In the genomic region with DNA sequence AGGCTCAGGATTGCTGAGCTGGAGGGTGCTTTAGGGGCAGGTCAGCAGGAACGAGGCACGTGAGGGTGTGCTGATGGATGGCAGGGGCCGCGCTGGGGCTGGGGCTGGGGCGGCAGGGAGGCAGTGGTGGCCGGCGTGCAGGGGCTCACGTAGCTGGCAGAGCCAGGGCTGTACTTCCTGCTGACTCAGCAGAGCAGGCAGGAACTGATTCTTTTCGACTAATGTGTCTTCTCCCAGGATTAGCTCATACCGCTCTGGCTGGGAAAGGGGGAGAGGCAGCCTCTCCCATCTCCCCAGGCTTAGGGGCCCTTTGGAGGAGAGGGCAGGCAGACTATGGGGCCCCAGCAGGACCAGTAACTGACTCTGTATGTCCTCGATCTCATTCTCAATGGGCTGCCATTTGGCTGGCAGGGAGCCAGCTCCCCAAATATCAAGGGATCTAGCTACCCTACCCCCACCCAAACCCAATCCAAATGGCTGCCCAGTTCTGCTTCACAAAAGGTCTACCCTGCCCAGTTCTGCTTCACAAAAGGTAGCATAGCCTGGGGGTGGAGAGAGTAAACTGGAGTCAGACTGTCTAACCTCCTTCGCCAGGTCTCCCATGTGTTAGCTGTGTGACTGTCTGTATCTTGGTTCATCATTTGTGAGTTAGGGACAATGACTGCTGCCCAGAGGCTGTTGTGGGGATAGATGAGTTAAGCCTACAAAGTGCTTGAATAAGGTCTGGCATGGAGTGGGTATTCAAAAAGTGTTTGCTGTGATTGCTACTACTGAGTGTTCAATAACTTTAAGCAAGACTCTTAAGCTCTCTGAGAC, we compare ENCODE assay signal across 1 cellular context.
TF ChIP-seq lines count a peak whose summit lies in the region.

No MANE protein-coding gene starts in this region.

TF ChIP-seq in K562, 482 proteins besides CTCF, POLR2A, EP300 and RAD21 (continued from another document):
- TF ChIP-seq, protein P1, sequence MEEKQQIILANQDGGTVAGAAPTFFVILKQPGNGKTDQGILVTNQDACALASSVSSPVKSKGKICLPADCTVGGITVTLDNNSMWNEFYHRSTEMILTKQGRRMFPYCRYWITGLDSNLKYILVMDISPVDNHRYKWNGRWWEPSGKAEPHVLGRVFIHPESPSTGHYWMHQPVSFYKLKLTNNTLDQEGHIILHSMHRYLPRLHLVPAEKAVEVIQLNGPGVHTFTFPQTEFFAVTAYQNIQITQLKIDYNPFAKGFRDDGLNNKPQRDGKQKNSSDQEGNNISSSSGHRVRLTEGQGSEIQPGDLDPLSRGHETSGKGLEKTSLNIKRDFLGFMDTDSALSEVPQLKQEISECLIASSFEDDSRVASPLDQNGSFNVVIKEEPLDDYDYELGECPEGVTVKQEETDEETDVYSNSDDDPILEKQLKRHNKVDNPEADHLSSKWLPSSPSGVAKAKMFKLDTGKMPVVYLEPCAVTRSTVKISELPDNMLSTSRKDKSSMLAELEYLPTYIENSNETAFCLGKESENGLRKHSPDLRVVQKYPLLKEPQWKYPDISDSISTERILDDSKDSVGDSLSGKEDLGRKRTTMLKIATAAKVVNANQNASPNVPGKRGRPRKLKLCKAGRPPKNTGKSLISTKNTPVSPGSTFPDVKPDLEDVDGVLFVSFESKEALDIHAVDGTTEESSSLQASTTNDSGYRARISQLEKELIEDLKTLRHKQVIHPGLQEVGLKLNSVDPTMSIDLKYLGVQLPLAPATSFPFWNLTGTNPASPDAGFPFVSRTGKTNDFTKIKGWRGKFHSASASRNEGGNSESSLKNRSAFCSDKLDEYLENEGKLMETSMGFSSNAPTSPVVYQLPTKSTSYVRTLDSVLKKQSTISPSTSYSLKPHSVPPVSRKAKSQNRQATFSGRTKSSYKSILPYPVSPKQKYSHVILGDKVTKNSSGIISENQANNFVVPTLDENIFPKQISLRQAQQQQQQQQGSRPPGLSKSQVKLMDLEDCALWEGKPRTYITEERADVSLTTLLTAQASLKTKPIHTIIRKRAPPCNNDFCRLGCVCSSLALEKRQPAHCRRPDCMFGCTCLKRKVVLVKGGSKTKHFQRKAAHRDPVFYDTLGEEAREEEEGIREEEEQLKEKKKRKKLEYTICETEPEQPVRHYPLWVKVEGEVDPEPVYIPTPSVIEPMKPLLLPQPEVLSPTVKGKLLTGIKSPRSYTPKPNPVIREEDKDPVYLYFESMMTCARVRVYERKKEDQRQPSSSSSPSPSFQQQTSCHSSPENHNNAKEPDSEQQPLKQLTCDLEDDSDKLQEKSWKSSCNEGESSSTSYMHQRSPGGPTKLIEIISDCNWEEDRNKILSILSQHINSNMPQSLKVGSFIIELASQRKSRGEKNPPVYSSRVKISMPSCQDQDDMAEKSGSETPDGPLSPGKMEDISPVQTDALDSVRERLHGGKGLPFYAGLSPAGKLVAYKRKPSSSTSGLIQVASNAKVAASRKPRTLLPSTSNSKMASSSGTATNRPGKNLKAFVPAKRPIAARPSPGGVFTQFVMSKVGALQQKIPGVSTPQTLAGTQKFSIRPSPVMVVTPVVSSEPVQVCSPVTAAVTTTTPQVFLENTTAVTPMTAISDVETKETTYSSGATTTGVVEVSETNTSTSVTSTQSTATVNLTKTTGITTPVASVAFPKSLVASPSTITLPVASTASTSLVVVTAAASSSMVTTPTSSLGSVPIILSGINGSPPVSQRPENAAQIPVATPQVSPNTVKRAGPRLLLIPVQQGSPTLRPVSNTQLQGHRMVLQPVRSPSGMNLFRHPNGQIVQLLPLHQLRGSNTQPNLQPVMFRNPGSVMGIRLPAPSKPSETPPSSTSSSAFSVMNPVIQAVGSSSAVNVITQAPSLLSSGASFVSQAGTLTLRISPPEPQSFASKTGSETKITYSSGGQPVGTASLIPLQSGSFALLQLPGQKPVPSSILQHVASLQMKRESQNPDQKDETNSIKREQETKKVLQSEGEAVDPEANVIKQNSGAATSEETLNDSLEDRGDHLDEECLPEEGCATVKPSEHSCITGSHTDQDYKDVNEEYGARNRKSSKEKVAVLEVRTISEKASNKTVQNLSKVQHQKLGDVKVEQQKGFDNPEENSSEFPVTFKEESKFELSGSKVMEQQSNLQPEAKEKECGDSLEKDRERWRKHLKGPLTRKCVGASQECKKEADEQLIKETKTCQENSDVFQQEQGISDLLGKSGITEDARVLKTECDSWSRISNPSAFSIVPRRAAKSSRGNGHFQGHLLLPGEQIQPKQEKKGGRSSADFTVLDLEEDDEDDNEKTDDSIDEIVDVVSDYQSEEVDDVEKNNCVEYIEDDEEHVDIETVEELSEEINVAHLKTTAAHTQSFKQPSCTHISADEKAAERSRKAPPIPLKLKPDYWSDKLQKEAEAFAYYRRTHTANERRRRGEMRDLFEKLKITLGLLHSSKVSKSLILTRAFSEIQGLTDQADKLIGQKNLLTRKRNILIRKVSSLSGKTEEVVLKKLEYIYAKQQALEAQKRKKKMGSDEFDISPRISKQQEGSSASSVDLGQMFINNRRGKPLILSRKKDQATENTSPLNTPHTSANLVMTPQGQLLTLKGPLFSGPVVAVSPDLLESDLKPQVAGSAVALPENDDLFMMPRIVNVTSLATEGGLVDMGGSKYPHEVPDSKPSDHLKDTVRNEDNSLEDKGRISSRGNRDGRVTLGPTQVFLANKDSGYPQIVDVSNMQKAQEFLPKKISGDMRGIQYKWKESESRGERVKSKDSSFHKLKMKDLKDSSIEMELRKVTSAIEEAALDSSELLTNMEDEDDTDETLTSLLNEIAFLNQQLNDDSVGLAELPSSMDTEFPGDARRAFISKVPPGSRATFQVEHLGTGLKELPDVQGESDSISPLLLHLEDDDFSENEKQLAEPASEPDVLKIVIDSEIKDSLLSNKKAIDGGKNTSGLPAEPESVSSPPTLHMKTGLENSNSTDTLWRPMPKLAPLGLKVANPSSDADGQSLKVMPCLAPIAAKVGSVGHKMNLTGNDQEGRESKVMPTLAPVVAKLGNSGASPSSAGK (IDR thresholded peaks at IDR 0.05), result peak; percentile 46; the same call in 1 of the 2 replicates
- peak; percentile 29 for TF ChIP-seq HMGN3 (IDR thresholded peaks at IDR 0.05; ENCODE audit: borderline replicate concordance, extremely low read depth, insufficient read length, low read depth, low read length)
- TF ChIP-seq, protein P2, sequence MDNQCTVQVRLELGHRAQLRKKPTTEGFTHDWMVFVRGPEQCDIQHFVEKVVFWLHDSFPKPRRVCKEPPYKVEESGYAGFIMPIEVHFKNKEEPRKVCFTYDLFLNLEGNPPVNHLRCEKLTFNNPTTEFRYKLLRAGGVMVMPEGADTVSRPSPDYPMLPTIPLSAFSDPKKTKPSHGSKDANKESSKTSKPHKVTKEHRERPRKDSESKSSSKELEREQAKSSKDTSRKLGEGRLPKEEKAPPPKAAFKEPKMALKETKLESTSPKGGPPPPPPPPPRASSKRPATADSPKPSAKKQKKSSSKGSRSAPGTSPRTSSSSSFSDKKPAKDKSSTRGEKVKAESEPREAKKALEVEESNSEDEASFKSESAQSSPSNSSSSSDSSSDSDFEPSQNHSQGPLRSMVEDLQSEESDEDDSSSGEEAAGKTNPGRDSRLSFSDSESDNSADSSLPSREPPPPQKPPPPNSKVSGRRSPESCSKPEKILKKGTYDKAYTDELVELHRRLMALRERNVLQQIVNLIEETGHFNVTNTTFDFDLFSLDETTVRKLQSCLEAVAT (IDR thresholded peaks at IDR 0.05), result no peak
- TF ChIP-seq MTA3 (IDR thresholded peaks at IDR 0.05; ENCODE audit: borderline replicate concordance), result 0 out of 2 replicates have a peak, but pooled peaks have one; percentile 19
- TF ChIP-seq C11orf30 (IDR thresholded peaks at IDR 0.05; ENCODE audit: low read depth), result peak; percentile 99
- peak; percentile 57 for TF ChIP-seq NFIX (CRISPR knock-in tag; IDR thresholded peaks at IDR 0.05; ENCODE audit: low read depth)
- no peak for TF ChIP-seq MCM2 (IDR thresholded peaks at IDR 0.05; ENCODE audit: low read depth)
- TF ChIP-seq NFE2 (IDR thresholded peaks at IDR 0.05; ENCODE audit: low read depth), result peak; percentile 52
- TF ChIP-seq MAFK (IDR thresholded peaks at IDR 0.05; ENCODE audit: low read length), result peak; percentile 99
- TF ChIP-seq ZNF316 (IDR thresholded peaks at IDR 0.05), result peak; percentile 99
- TF ChIP-seq CTBP1 (IDR thresholded peaks at IDR 0.05; ENCODE audit: borderline replicate concordance), result 0 out of 2 replicates have a peak, but pooled peaks have one; percentile 13
- 0 out of 2 replicates have a peak, but pooled peaks have one; percentile 12 for TF ChIP-seq FOSL1 (tag; conservative IDR thresholded peaks at IDR 0.05)
- no peak for TF ChIP-seq CHD2 (IDR thresholded peaks at IDR 0.05; ENCODE audit: low read depth, low read length)
- 0 out of 2 replicates have a peak, but pooled peaks have one; percentile 12 for TF ChIP-seq TAF7 (tag; IDR thresholded peaks at IDR 0.05)
- peak; percentile 97 for TF ChIP-seq MAFG (tag; conservative IDR thresholded peaks at IDR 0.05)
- TF ChIP-seq ZNF165 (CRISPR knock-in tag; IDR thresholded peaks at IDR 0.05; ENCODE audit: borderline replicate concordance), result no peak
- TF ChIP-seq MAFF (IDR thresholded peaks at IDR 0.05; ENCODE audit: low read length), result peak; percentile 95
- TF ChIP-seq BHLHE40 (IDR thresholded peaks at IDR 0.05; ENCODE audit: low read length), result peak; percentile 63; the same call in 1 of the 2 replicates
- TF ChIP-seq ATF7 (IDR thresholded peaks at IDR 0.05), result peak; percentile 13; the same call in 1 of the 2 replicates
- TF ChIP-seq GABPA (tag; conservative IDR thresholded peaks at IDR 0.05; ENCODE audit: low read depth), result no peak
- TF ChIP-seq BRD4 (IDR thresholded peaks at IDR 0.05), result no peak
TF ChIP-seq in K562: peak in this region for 17.
